In the genomic region with DNA sequence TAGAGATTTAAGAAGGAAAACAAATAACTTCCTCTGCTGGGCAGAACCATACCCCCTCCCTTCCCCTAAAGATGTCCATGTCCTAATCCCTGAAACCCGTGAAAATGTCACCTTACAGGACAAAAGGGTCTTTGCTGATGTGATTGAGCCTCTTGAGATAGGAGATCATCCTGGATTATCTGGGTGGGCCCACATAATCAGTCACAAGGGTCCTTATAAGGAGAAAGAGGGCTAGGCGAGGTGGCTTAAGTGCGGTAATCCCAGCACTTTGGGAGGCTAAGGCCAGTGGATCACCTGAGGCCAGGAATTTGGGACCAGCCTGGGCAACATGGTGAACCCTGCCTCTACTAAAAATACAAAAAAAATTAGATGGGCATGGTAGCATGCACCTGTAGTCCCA, we compare ENCODE assay signal across 18 cellular contexts.
"Had no signal": no experiment of that assay in that cellular context is flagged by ENCODE, and none has a peak within 500 bp of the region (broad histone marks: within the 10 kb centered on the region; RNA-seq: fewer than 3 reads in every experiment).

No MANE protein-coding gene starts in this region.

- H3K27me3 Mint-ChIP-seq: IgD-negative memory B cell had no signal

- H3K36me3 Mint-ChIP-seq: IgD-negative memory B cell, T-cell had no signal

- H3K4me1 Mint-ChIP-seq: T-cell had no signal

- DNase-seq: Kasumi-1, MM.1S, NCI-H1092 treated with DMSO at 0.1 percent for 48 hours, NCI-H1436, NCI-H187, NCI-H2029, NCI-H2107, NCI-H2227 treated with DMSO at 0.1 percent for 48 hours, NCI-H526, RPMI8226, SHP77, SK-N-SH, SW 1271, T-cell had no signal

- ATAC-seq: K562, T-cell had no signal

- H3K4me2 ChIP-seq: KMS-11, SK-N-SH had no signal

- H3K9me3 Mint-ChIP-seq: T-cell had no signal

- H3K4me3 Mint-ChIP-seq: IgD-negative memory B cell, T-cell had no signal

- H3K9me3 ChIP-seq: SK-N-SH had no signal

- H3K9me2 ChIP-seq: SK-N-SH had no signal

- H3K4me3 ChIP-seq: K562 had no signal

- H3K27ac ChIP-seq: HL-60, KMS-11 had no signal

- H3K27ac Mint-ChIP-seq: IgD-negative memory B cell, T-cell had no signal

- H3K9ac ChIP-seq: KMS-11, SK-N-SH had no signal
